In the genomic region with DNA sequence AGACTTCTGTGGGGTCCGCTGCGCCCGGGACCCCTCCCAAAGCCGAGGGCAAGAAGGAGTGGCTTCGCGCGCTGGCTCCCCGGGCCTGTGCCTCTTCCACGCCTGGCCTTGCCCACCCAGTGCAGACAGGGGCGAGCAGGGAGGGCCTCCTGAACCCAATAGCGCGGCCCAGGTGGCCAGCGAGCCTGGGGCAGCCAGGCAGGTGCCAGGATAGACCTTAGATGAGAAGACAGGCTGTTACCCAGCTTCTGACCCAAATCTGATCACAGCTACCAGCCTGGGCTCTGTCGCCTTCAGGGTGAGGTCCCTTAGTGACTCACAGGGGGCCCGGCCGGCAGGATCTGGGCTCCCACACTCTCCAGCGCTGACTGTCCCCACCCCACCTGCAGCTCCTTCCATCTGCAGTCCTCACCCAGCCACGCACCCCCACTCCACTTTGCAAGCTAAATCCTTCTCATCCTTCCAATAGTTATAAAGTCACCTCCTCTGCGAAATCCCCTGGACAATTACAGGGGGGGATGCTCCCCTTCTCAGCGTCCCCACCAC, we compare ENCODE assay signal across 16 cellular contexts. TPM values are rescaled to one million over a fixed set of nuclear protein-coding genes. Genes with fewer than 3 reads are reported as not detected.
A peak's percentile ranks its signal among the peaks of the same experiment; 100 is the strongest.
DNase-seq lines count a peak whose midpoint lies in the region; ATAC-seq, FAIRE-seq and TF ChIP-seq lines count a peak whose summit lies in the region.
"Had no signal": no experiment of that assay in that cellular context is flagged by ENCODE, and none has a peak within 500 bp of the region (broad histone marks: within the 10 kb centered on the region; RNA-seq: fewer than 3 reads in every experiment).

No MANE protein-coding gene starts in this region.

- in situ Hi-C loops in HepG2 (cut with HindIII; ENCODE audit: extremely low pct_ligation_motif_present, low pct_unique_long_range_greater_than_20kb) (no loop called here), G401 (cut with HindIII; ENCODE audit: low sequenced_read_pairs) (no loop called here)

- H3K27ac ChIP-seq in dorsolateral prefrontal cortex: peak overlapping the region in 11 of 59 donors; percentile 2 to 42 (median 27)
- H3K27ac ChIP-seq in HepG2 (ENCODE audit: extremely low read length, insufficient read depth, low read length): no peak overlapping the region
- H3K27ac ChIP-seq: WERI-Rb-1 had no signal

- H3K4me3 Mint-ChIP-seq in stimulated activated memory B cell treated with anti-CD40 and anti-IgM and Interleukin-4, amounts not matched to agents 10 μg/mL and 1 μg/mL and 100 μg/mL, for 72 hours: peak overlapping the region; percentile 54
- no peak overlapping the region for H3K4me3 Mint-ChIP-seq in activated naive CD8-positive, alpha-beta T cell treated with anti-CD3 and anti-CD28 coated beads, Interleukin-2, amount 50 U/mL, for 24 hours
- no peak overlapping the region for H3K4me3 Mint-ChIP-seq in activated naive CD8-positive, alpha-beta T cell treated with anti-CD3 and anti-CD28 coated beads for 36 hours
- H3K4me3 Mint-ChIP-seq: nephron had no signal

- H3K27me3 ChIP-seq in dorsolateral prefrontal cortex (peaks cover 0 to 8% (median 0%) of the 10 kb centered on the region in 45 donors), HepG2 (ENCODE audit: control insufficient read depth in 1 of 2, insufficient read depth in 2 of 2, low read length in 2 of 2) (peaks cover 0 to 19% of the 10 kb centered on the region in 2 experiments; a peak in 2 of 5 replicates)
- H3K27me3 ChIP-seq: BE2C, MG63 had no signal

- no peak for TF ChIP-seq RAD21 in HepG2 (CRISPR knock-in tag; IDR thresholded peaks at IDR 0.05)

- peak overlapping the region in 43 of 59 donors; percentile 1 to 53 (median 30) for H3K4me3 ChIP-seq in dorsolateral prefrontal cortex
- H3K4me3 ChIP-seq in HepG2 (replicated peaks in 1 of 3; ENCODE audit: insufficient read depth in 1 of 3, low read depth in 2 of 3, low read length in 3 of 3): no peak overlapping the region
- H3K4me3 ChIP-seq: MG63 had no signal

- no peaks in the 10 kb centered on the region for H4K20me1 ChIP-seq in HepG2 (ENCODE audit: insufficient read depth, low read length)

- TF ChIP-seq POLR2A in HepG2 (IDR thresholded peaks at IDR 0.05; ENCODE audit: insufficient read depth in 1 of 2, low read depth in 2 of 2, low read length in 2 of 2): no peak

- intact Hi-C loops in dorsolateral prefrontal cortex (cut with DNase I) (no loop called here), HepG2 (cut with micrococcal nuclease; ENCODE audit: unreplicated experiment) (no loop called here)

- TF ChIP-seq EP300 in HepG2 (IDR thresholded peaks at IDR 0.05; ENCODE audit: low read depth in 2 of 2, low read length in 2 of 2) (no peak), HepG2 (CRISPR knock-in tag; IDR thresholded peaks at IDR 0.05; ENCODE audit: borderline replicate concordance) (no peak)

- 77% methylated on average over 10 of the region's 20 CpGs for WGBS in HepG2 (ENCODE audit: low lambda C conversion rate)

- no peaks in the 10 kb centered on the region for H3K36me3 ChIP-seq in HepG2 (replicated peaks in 1 of 2; ENCODE audit: control insufficient read depth in 1 of 2, insufficient read depth in 2 of 2, low read length in 2 of 2)
- H3K36me3 ChIP-seq: BE2C, MG63, WERI-Rb-1 had no signal

- H3K9me3 Mint-ChIP-seq in stimulated activated memory B cell treated with anti-CD40 and anti-IgM and Interleukin-4, amounts not matched to agents 10 μg/mL and 1 μg/mL and 100 μg/mL, for 72 hours: no peaks in the 10 kb centered on the region
- H3K9me3 Mint-ChIP-seq in activated naive CD8-positive, alpha-beta T cell treated with anti-CD3 and anti-CD28 coated beads, Interleukin-2, amount 50 U/mL, for 24 hours: no peaks in the 10 kb centered on the region
- no peaks in the 10 kb centered on the region for H3K9me3 Mint-ChIP-seq in activated naive CD8-positive, alpha-beta T cell treated with anti-CD3 and anti-CD28 coated beads for 36 hours
- H3K9me3 Mint-ChIP-seq: nephron had no signal

- peak overlapping the region; percentile 4; the same call in 1 of the 2 replicates for H3K4me2 ChIP-seq in HepG2 (ENCODE audit: low read depth, low read length)

- TF ChIP-seq CTCF in dorsolateral prefrontal cortex (IDR thresholded peaks at IDR 0.05 in 54 of 56, conservative IDR thresholded peaks at IDR 0.05 in 2 of 56; ENCODE audit: low read depth in 1 of 56, partially characterized antibody in 56 of 56): no peak
- TF ChIP-seq CTCF in HepG2 (CRISPR knock-in tag; IDR thresholded peaks at IDR 0.05): no peak

- peaks cover 19% of the 10 kb centered on the region for H3K27me3 Mint-ChIP-seq in stimulated activated memory B cell treated with anti-CD40 and anti-IgM and Interleukin-4, amounts not matched to agents 10 μg/mL and 1 μg/mL and 100 μg/mL, for 72 hours
- no peaks in the 10 kb centered on the region for H3K27me3 Mint-ChIP-seq in activated naive CD8-positive, alpha-beta T cell treated with anti-CD3 and anti-CD28 coated beads, Interleukin-2, amount 50 U/mL, for 24 hours
- H3K27me3 Mint-ChIP-seq in activated naive CD8-positive, alpha-beta T cell treated with anti-CD3 and anti-CD28 coated beads for 36 hours: peaks cover 19% of the 10 kb centered on the region

- POLR2A ChIA-PET in HepG2 (lab: Yijun Ruan, JAX): no interaction called here

- peaks cover 13% of the 10 kb centered on the region for H3K4me1 ChIP-seq in HepG2 (ENCODE audit: insufficient read depth, low read length)
- H3K4me1 ChIP-seq: BE2C had no signal

- no peak for FAIRE-seq in HepG2 (lab: Jason Lieb, UNC)
- FAIRE-seq: keratinocyte had no signal

- no peaks in the 10 kb centered on the region for H3K36me3 Mint-ChIP-seq in stimulated activated memory B cell treated with anti-CD40 and anti-IgM and Interleukin-4, amounts not matched to agents 10 μg/mL and 1 μg/mL and 100 μg/mL, for 72 hours
- no peaks in the 10 kb centered on the region for H3K36me3 Mint-ChIP-seq in activated naive CD8-positive, alpha-beta T cell treated with anti-CD3 and anti-CD28 coated beads, Interleukin-2, amount 50 U/mL, for 24 hours (ENCODE audit: low read depth)
- no peaks in the 10 kb centered on the region for H3K36me3 Mint-ChIP-seq in activated naive CD8-positive, alpha-beta T cell treated with anti-CD3 and anti-CD28 coated beads for 36 hours

- H3K9me3 ChIP-seq in HepG2 (ENCODE audit: low read length): no peaks in the 10 kb centered on the region
- H3K9me3 ChIP-seq: BE2C, MG63 had no signal

- peaks cover 25% of the 10 kb centered on the region for H3K4me1 Mint-ChIP-seq in stimulated activated memory B cell treated with anti-CD40 and anti-IgM and Interleukin-4, amounts not matched to agents 10 μg/mL and 1 μg/mL and 100 μg/mL, for 72 hours
- H3K4me1 Mint-ChIP-seq in activated naive CD8-positive, alpha-beta T cell treated with anti-CD3 and anti-CD28 coated beads, Interleukin-2, amount 50 U/mL, for 24 hours: peaks cover 5% of the 10 kb centered on the region
- H3K4me1 Mint-ChIP-seq in activated naive CD8-positive, alpha-beta T cell treated with anti-CD3 and anti-CD28 coated beads for 36 hours: no peaks in the 10 kb centered on the region

- peak overlapping the region; percentile 69 for H3K27ac Mint-ChIP-seq in stimulated activated memory B cell treated with anti-CD40 and anti-IgM and Interleukin-4, amounts not matched to agents 10 μg/mL and 1 μg/mL and 100 μg/mL, for 72 hours
- no peak overlapping the region for H3K27ac Mint-ChIP-seq in activated naive CD8-positive, alpha-beta T cell treated with anti-CD3 and anti-CD28 coated beads, Interleukin-2, amount 50 U/mL, for 24 hours
- H3K27ac Mint-ChIP-seq in activated naive CD8-positive, alpha-beta T cell treated with anti-CD3 and anti-CD28 coated beads for 36 hours: no peak overlapping the region
- H3K27ac Mint-ChIP-seq: nephron had no signal

- no peak overlapping the region for H3K9ac ChIP-seq in HepG2 (ENCODE audit: insufficient read depth, low read depth, low read length)

- ATAC-seq in GM18909 (IDR thresholded peaks at IDR 0.05; ENCODE audit: poor library complexity, unreplicated experiment): peak; percentile 10
- ATAC-seq in HepG2: peak; percentile 39
- ATAC-seq in stimulated activated memory B cell treated with anti-CD40 and anti-IgM and Interleukin-4, amounts not matched to agents 10 μg/mL and 1 μg/mL and 100 μg/mL, for 72 hours: peak; percentile 14
- ATAC-seq in activated naive CD8-positive, alpha-beta T cell treated with anti-CD3 and anti-CD28 coated beads, Interleukin-2, amount 50 U/mL, for 24 hours: no peak

- no TSS peak for BruUV-seq in HepG2 (replicated peaks; lab: Mats Ljungman, UMichigan)

- CTCF ChIA-PET in HepG2 (lab: Yijun Ruan, JAX; ENCODE audit: low intra/inter-chr PET ratio, low total read pairs): no interaction called here

- H2AFZ ChIP-seq in HepG2 (ENCODE audit: low read length): no peak overlapping the region

- DNase-seq in dorsolateral prefrontal cortex: no peak
- DNase-seq in HepG2 (ENCODE audit: low spot score): no peak
- no peak for DNase-seq in G401 (ENCODE audit: low spot score)
- no peak for DNase-seq in activated naive CD8-positive, alpha-beta T cell treated with anti-CD3 and anti-CD28 coated beads, Interleukin-2, amount 50 U/mL, for 24 hours
- no peak for DNase-seq in activated naive CD4-positive, alpha-beta T cell (lab: John Stamatoyannopoulos, UW)
- DNase-seq in activated naive CD8-positive, alpha-beta T cell treated with anti-CD3 and anti-CD28 coated beads for 36 hours: no peak
- DNase-seq: BE2C, MG63, NCI-H2227 treated with DMSO at 0.1 percent for 48 hours, WERI-Rb-1 had no signal

- no peaks in the 10 kb centered on the region for H3K79me2 ChIP-seq in HepG2 (ENCODE audit: insufficient read depth, low read length)

RNA-seq across cellular contexts. Expression of gene CLEC20A, which starts 9.6 kb away (rescaled TPM):
- total RNA-seq in dorsolateral prefrontal cortex (under 1 TPM in 6 of 120 experiments, not detected in 114; 0.48 to 0.94 (median 0.50) TPM), HepG2 (2016; rRNA removed; fragmentation: Illumina TruSeq; extraction: Trizol) (not detected in 2 replicates)
- not detected in 2 replicates for total RNA-seq in HepG2 (2016; cell fraction: cytosol; rRNA removed; fragmentation: Illumina TruSeq; extraction: Trizol; ENCODE audit: low read depth)
- not detected in 2 replicates for total RNA-seq in HepG2 (2016; cell fraction: insoluble cytoplasmic fraction; rRNA removed; fragmentation: Illumina TruSeq; extraction: Trizol)
- total RNA-seq in HepG2 (2016; cell fraction: membrane; rRNA removed; fragmentation: Illumina TruSeq; extraction: Trizol): not detected in 2 replicates
- not detected in 2 replicates for total RNA-seq in HepG2 (2016; cell fraction: nucleus; rRNA removed; fragmentation: Illumina TruSeq; extraction: Trizol)
- not detected in 2 replicates for polyA plus RNA-seq in HepG2 (2011; rRNA removed)
- not detected in 2 replicates for polyA plus RNA-seq in HepG2 (2011; cell fraction: cytosol; rRNA removed)
- not detected in 2 replicates for polyA plus RNA-seq in HepG2 (2011; cell fraction: nucleus; rRNA removed)
- polyA plus RNA-seq in HepG2 (2012): not detected in 2 replicates
- not detected in 2 replicates for polyA plus RNA-seq in HepG2 (2016; cell fraction: cytosol; fragmentation: Illumina TruSeq; extraction: Trizol; ENCODE audit: low read depth)
- polyA plus RNA-seq in HepG2 (2016; cell fraction: insoluble cytoplasmic fraction; fragmentation: Illumina TruSeq; extraction: Trizol; ENCODE audit: low read depth): not detected in 2 replicates
- polyA plus RNA-seq in HepG2 (2016; cell fraction: membrane; fragmentation: Illumina TruSeq; extraction: Trizol; ENCODE audit: low read depth): not detected in 2 replicates
- polyA plus RNA-seq in HepG2 (2016; cell fraction: nucleus; fragmentation: Illumina TruSeq; extraction: Trizol; ENCODE audit: insufficient read depth, low read depth): not detected in 2 replicates
- not detected in 2 replicates for polyA minus RNA-seq in HepG2 (2011; rRNA and poly(A)+ RNA removed; ENCODE audit: low replicate concordance)
- polyA minus RNA-seq in HepG2 (2011; cell fraction: cytosol; rRNA and poly(A)+ RNA removed): not detected in 2 replicates
- not detected in 2 replicates for polyA minus RNA-seq in HepG2 (2011; cell fraction: nucleus; rRNA and poly(A)+ RNA removed)
- not detected in 2 replicates for total RNA-seq in G401 (2014; rRNA removed; shearing (Covaris generic))
- total RNA-seq in activated naive CD8-positive, alpha-beta T cell treated with anti-CD3 and anti-CD28 coated beads for 36 hours: not detected
- total RNA-seq: Daoy, H7 had no signal
- polyA plus RNA-seq: keratinocyte had no signal

RNA-seq across cellular contexts. Expression of gene TEX35, which starts 25.8 kb away (rescaled TPM):
- total RNA-seq in dorsolateral prefrontal cortex (under 1 TPM in 5 of 120 experiments, not detected in 115; 0.11 to 0.63 (median 0.36) TPM), HepG2 (2016; rRNA removed; fragmentation: Illumina TruSeq; extraction: Trizol) (not detected in 2 replicates)
- total RNA-seq in HepG2 (2016; cell fraction: cytosol; rRNA removed; fragmentation: Illumina TruSeq; extraction: Trizol; ENCODE audit: low read depth): not detected in 2 replicates
- not detected in 2 replicates for total RNA-seq in HepG2 (2016; cell fraction: insoluble cytoplasmic fraction; rRNA removed; fragmentation: Illumina TruSeq; extraction: Trizol)
- not detected in 2 replicates for total RNA-seq in HepG2 (2016; cell fraction: membrane; rRNA removed; fragmentation: Illumina TruSeq; extraction: Trizol)
- not detected in 2 replicates for total RNA-seq in HepG2 (2016; cell fraction: nucleus; rRNA removed; fragmentation: Illumina TruSeq; extraction: Trizol)
- not detected in 2 replicates for polyA plus RNA-seq in HepG2 (2011; rRNA removed)
- 0.05 TPM in 1 of 2 replicates, not detected in the other for polyA plus RNA-seq in HepG2 (2011; cell fraction: cytosol; rRNA removed)
- not detected in 2 replicates for polyA plus RNA-seq in HepG2 (2011; cell fraction: nucleus; rRNA removed)
- polyA plus RNA-seq in HepG2 (2012): not detected in 2 replicates
- not detected in 2 replicates for polyA plus RNA-seq in HepG2 (2016; cell fraction: cytosol; fragmentation: Illumina TruSeq; extraction: Trizol; ENCODE audit: low read depth)
- not detected in 2 replicates for polyA plus RNA-seq in HepG2 (2016; cell fraction: insoluble cytoplasmic fraction; fragmentation: Illumina TruSeq; extraction: Trizol; ENCODE audit: low read depth)
- polyA plus RNA-seq in HepG2 (2016; cell fraction: membrane; fragmentation: Illumina TruSeq; extraction: Trizol; ENCODE audit: low read depth): not detected in 2 replicates
- not detected in 2 replicates for polyA plus RNA-seq in HepG2 (2016; cell fraction: nucleus; fragmentation: Illumina TruSeq; extraction: Trizol; ENCODE audit: insufficient read depth, low read depth)
- not detected in 2 replicates for polyA minus RNA-seq in HepG2 (2011; rRNA and poly(A)+ RNA removed; ENCODE audit: low replicate concordance)
- not detected in 2 replicates for polyA minus RNA-seq in HepG2 (2011; cell fraction: cytosol; rRNA and poly(A)+ RNA removed)
- not detected in 2 replicates for polyA minus RNA-seq in HepG2 (2011; cell fraction: nucleus; rRNA and poly(A)+ RNA removed)
- total RNA-seq in G401 (2014; rRNA removed; shearing (Covaris generic)): not detected in 2 replicates
- total RNA-seq in activated naive CD8-positive, alpha-beta T cell treated with anti-CD3 and anti-CD28 coated beads for 36 hours: not detected
- total RNA-seq: Daoy, H7 had no signal

Comparison
In these comparisons a context has a peak if more than half of its experiments do, and no peak if none do; other contexts are left out.
1. H3K4me3 ChIP-seq: peak in dorsolateral prefrontal cortex (43 of 59); none in HepG2 (0 of 3).